ENCODE assay signal across 27 cellular contexts in genomic region chr5:144418719-144419118, GRCh38.
"Had no signal": no experiment of that assay in that cellular context is flagged by ENCODE, and none has a peak within 500 bp of the region (broad histone marks: within the 10 kb centered on the region; RNA-seq: fewer than 3 reads in every experiment).

No MANE protein-coding gene starts in this region.

- H3K27ac ChIP-seq: stomach, suprapubic skin, testis, thoracic aorta, thyroid gland, tibial artery, tibial nerve, transverse colon, upper lobe of left lung, upper lobe of right lung, uterus, vagina had no signal

- DNase-seq: stimulated activated CD4-positive, alpha-beta T cell treated with anti-CD3 and anti-CD28 coated beads, Interleukin-2, amount 100 ng/mL, for 48 hours; stimulated activated CD4-positive, alpha-beta T cell treated with anti-CD3 and anti-CD28 coated beads, Interleukin-4, amount 100 ng/mL, for 1 hour; stimulated activated CD4-positive, alpha-beta T cell treated with anti-CD3 and anti-CD28 coated beads, Interleukin-4, amount 100 ng/mL, for 24 hours; stimulated activated CD4-positive, alpha-beta T cell treated with anti-CD3 and anti-CD28 coated beads, Interleukin-4, amount 100 ng/mL, for 4 hours; stimulated activated CD8-positive, alpha-beta memory T cell treated with anti-CD3 and anti-CD28 coated beads, Interleukin-4, amount 100 ng/mL, for 48 hours; stimulated activated naive B cell treated with anti-CD40 and anti-IgM and Interleukin-4, amounts not matched to agents 10 μg/mL and 1 μg/mL and 100 μg/mL, for 72 hours; stimulated activated naive CD4-positive, alpha-beta T cell; stimulated activated naive CD4-positive, alpha-beta T cell treated with Interleukin-2 at 50 U/mL for 16 hours; stimulated activated naive CD8-positive, alpha-beta T cell treated with anti-CD3 and anti-CD28 coated beads, Interleukin-15, amount 100 ng/mL, for 72 hours; stimulated activated naive CD8-positive, alpha-beta T cell treated with anti-CD3 and anti-CD28 coated beads, Interleukin-15, Interleukin-2, amounts not matched to agents 100 U/mL and 50 U/mL, for 24 hours; stomach; substantia nigra; testis; thyroid gland; tibial artery; transverse colon; trophoblast cell; upper lobe of left lung; upper lobe of right lung; uterus had no signal

- H3K4me1 ChIP-seq: stomach, suprapubic skin, testis, tibial nerve, transverse colon, upper lobe of left lung, upper lobe of right lung, uterus, vagina had no signal

- H3K36me3 ChIP-seq: stomach, suprapubic skin, thoracic aorta, thyroid gland, tibial artery, tibial nerve, transverse colon, upper lobe of left lung, upper lobe of right lung, uterus, vagina had no signal

- H3K27me3 ChIP-seq: stomach, suprapubic skin, testis, thyroid gland, tibial artery, tibial nerve, transverse colon, upper lobe of left lung, upper lobe of right lung, uterus, vagina had no signal

- FAIRE-seq: urothelium cell line had no signal

- H3K9me3 ChIP-seq: stomach, suprapubic skin, testis, thoracic aorta, thyroid gland, tibial artery, tibial nerve, transverse colon, upper lobe of left lung, upper lobe of right lung, uterus, vagina had no signal

- ATAC-seq: stimulated activated effector memory CD8-positive, alpha-beta T cell treated with anti-CD3 and anti-CD28 coated beads, Interleukin-12 subunit alpha, Interleukin-12 subunit beta, amount 100 ng/mL, for 72 hours; stimulated activated memory B cell treated with anti-CD40 and anti-IgM and Interleukin-4, amounts not matched to agents 10 μg/mL and 1 μg/mL and 100 μg/mL, for 72 hours; stimulated activated naive B cell treated with anti-CD40 and anti-IgM and Interleukin-4, amounts not matched to agents 10 μg/mL and 1 μg/mL and 100 μg/mL, for 72 hours; stimulated activated naive CD8-positive, alpha-beta T cell treated with anti-CD3 and anti-CD28 coated beads, Interleukin-15, amount 100 ng/mL, for 72 hours; stimulated activated naive CD8-positive, alpha-beta T cell treated with anti-CD3 and anti-CD28 coated beads, Interleukin-15, Interleukin-2, amounts not matched to agents 100 U/mL and 50 U/mL, for 24 hours; upper lobe of right lung had no signal

- H3K4me3 ChIP-seq: stomach, suprapubic skin, testis, thoracic aorta, thyroid gland, tibial artery, tibial nerve, transverse colon, upper lobe of left lung, upper lobe of right lung, uterus, vagina had no signal
